7 cellular contexts compared by ENCODE assay signal in the genomic region with DNA sequence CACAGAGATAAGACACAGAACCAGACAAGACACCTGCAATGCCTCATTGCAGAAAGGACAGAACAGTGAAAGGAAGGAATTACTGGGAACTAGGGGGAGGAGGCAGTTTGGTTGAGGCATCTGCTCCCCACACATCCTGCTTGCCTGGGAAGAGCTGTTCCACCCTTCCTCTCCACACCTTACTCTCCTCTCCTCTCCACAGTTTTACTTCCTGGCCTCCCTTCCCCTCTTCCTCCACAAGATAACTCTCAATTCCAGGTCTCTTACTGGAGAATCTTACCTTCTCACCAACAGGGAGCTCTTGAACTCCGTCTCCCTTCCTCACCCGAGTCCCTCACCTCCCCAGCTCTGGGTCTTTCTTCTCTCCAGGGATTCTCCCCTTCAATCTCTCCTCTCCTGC. TPM values are rescaled to one million over a fixed set of nuclear protein-coding genes. Genes with fewer than 3 reads are reported as not detected.
DNase-seq lines count a peak whose midpoint lies in the region; ATAC-seq and TF ChIP-seq lines count a peak whose summit lies in the region.
"Had no signal": no experiment of that assay in that cellular context is flagged by ENCODE, and none has a peak within 500 bp of the region (broad histone marks: within the 10 kb centered on the region; RNA-seq: fewer than 3 reads in every experiment).

No MANE protein-coding gene starts in this region.

- no peaks in the 10 kb centered on the region for H3K9me3 Mint-ChIP-seq in neural crest cell

- no peak overlapping the region for H3K4me3 ChIP-seq in HEK293 (ENCODE audit: low read depth, low read length)
- no peak overlapping the region for H3K4me3 ChIP-seq in ascending aorta
- H3K4me3 ChIP-seq: adrenal gland had no signal

- TF ChIP-seq CTCF in HEK293 (tag by site-specific recombination; IDR thresholded peaks at IDR 0.05) (no peak), ascending aorta (IDR thresholded peaks at IDR 0.05) (no peak), neural crest cell (conservative IDR thresholded peaks at IDR 0.05) (no peak)

- H3K4me3 Mint-ChIP-seq in neural crest cell, result peak overlapping the region; percentile 82

- ATAC-seq in GM21360 (IDR thresholded peaks at IDR 0.05; ENCODE audit: unreplicated experiment), result no peak

- H3K27me3 ChIP-seq in ascending aorta, result no peaks in the 10 kb centered on the region
- H3K27me3 ChIP-seq: adrenal gland had no signal

- DNase-seq in ascending aorta (ENCODE audit: low spot score in 2 of 2) (no peak), neural crest cell (ENCODE audit: low read depth, low spot score) (no peak), occipital lobe (lab: John Stamatoyannopoulos, UW) (no peak), NCI-H446 (lab: John Stamatoyannopoulos, UW) (no peak)

- no peaks in the 10 kb centered on the region for H3K27me3 Mint-ChIP-seq in neural crest cell (ENCODE audit: low read depth)

- peaks cover 27% of the 10 kb centered on the region for H3K36me3 Mint-ChIP-seq in neural crest cell (ENCODE audit: low read depth)

- H3K27ac Mint-ChIP-seq in neural crest cell (ENCODE audit: unreplicated experiment), result no peak overlapping the region

- CTCF ChIA-PET in HEK293 (lab: Yijun Ruan, JAX), result no interaction called here

- POLR2A ChIA-PET in HEK293 (lab: Yijun Ruan, JAX), result interaction anchor here (1.1 kb wide), 1 partner anchor 342 kb away, joined by 4 read pairs; the partner anchor contains the start of gene ST3GAL3

- peaks cover 17 to 53% of the 10 kb centered on the region in 2 experiments for H3K36me3 ChIP-seq in HEK293 (ENCODE audit: control insufficient read depth in 2 of 2, insufficient read depth in 1 of 2, low read length in 2 of 2)
- H3K36me3 ChIP-seq in ascending aorta, result peaks cover 34 to 40% of the 10 kb centered on the region in 2 donors

- H3K4me1 Mint-ChIP-seq in neural crest cell, result peaks cover 51% of the 10 kb centered on the region

- intact Hi-C loops in ascending aorta (cut with DNase I), result no loop called here

- H3K27ac ChIP-seq in HEK293 (ENCODE audit: extremely low read depth, low read depth, low read length) (no peak overlapping the region), ascending aorta (peak overlapping the region; percentile 96)

- H3K4me1 ChIP-seq in HEK293 (ENCODE audit: control insufficient read depth, insufficient read depth, low read length), result peaks cover 7% of the 10 kb centered on the region
- H3K4me1 ChIP-seq in ascending aorta, result peaks cover 12 to 22% of the 10 kb centered on the region in 2 donors

- H3K9me3 ChIP-seq in HEK293 (ENCODE audit: control insufficient read depth, insufficient read depth, low read depth, low read length) (no peaks in the 10 kb centered on the region), ascending aorta (no peaks in the 10 kb centered on the region)
- H3K9me3 ChIP-seq: adrenal gland had no signal

TF ChIP-seq in HEK293, 187 proteins besides CTCF, POLR2A, EP300 and RAD21:
- TF ChIP-seq ZXDB (tag by site-specific recombination; IDR thresholded peaks at IDR 0.05), result no peak
- peak; percentile 66; the same call in 1 of the 2 replicates for TF ChIP-seq PRDM1 (tag by site-specific recombination; IDR thresholded peaks at IDR 0.05)
- no peak for TF ChIP-seq ZNF501 (tag by site-specific recombination; IDR thresholded peaks at IDR 0.05)
- TF ChIP-seq ZNF366 (tag by site-specific recombination; conservative IDR thresholded peaks at IDR 0.05), result peak; percentile 55
- no peak for TF ChIP-seq HOXC10 (CRISPR knock-in tag; IDR thresholded peaks at IDR 0.05)
- TF ChIP-seq ZFHX2 (tag by site-specific recombination; conservative IDR thresholded peaks at IDR 0.05), result no peak
- no peak for TF ChIP-seq KLF9 (tag by site-specific recombination; IDR thresholded peaks at IDR 0.05; ENCODE audit: low read depth)
- TF ChIP-seq WT1 (tag by site-specific recombination; IDR thresholded peaks at IDR 0.05), result no peak
- TF ChIP-seq, protein P1, sequence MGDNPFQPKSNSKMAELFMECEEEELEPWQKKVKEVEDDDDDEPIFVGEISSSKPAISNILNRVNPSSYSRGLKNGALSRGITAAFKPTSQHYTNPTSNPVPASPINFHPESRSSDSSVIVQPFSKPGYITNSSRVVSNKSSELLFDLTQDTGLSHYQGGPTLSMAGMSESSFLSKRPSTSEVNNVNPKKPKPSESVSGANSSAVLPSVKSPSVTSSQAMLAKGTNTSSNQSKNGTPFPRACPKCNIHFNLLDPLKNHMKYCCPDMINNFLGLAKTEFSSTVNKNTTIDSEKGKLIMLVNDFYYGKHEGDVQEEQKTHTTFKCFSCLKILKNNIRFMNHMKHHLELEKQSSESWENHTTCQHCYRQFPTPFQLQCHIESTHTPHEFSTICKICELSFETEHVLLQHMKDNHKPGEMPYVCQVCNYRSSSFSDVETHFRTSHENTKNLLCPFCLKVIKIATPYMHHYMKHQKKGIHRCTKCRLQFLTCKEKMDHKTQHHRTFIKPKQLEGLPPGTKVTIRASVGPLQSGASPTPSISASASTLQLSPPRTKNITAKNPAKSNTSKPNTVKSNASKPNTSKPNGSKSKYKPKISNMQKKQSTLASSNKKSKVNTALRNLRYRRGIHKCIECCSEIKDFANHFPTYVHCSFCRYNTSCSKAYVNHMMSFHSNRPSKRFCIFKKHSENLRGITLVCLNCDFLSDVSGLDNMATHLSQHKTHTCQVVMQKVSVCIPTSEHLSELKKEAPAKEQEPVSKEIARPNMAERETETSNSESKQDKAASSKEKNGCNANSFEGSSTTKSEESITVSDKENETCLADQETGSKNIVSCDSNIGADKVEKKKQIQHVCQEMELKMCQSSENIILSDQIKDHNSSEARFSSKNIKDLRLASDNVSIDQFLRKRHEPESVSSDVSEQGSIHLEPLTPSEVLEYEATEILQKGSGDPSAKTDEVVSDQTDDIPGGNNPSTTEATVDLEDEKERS (tag by site-specific recombination; IDR thresholded peaks at IDR 0.05), result no peak
- TF ChIP-seq ZNF175 (tag by site-specific recombination; IDR thresholded peaks at IDR 0.05), result no peak
- no peak for TF ChIP-seq GLIS2 (tag by site-specific recombination; IDR thresholded peaks at IDR 0.05)
- TF ChIP-seq ZNF341 (tag by site-specific recombination; IDR thresholded peaks at IDR 0.05; ENCODE audit: low read depth), result peak; percentile 62
- TF ChIP-seq KLF1 (tag by site-specific recombination; IDR thresholded peaks at IDR 0.05), result no peak
- TF ChIP-seq ZNF302 (tag by site-specific recombination; IDR thresholded peaks at IDR 0.05; ENCODE audit: low read depth), result no peak
- TF ChIP-seq ZSCAN16 (tag by site-specific recombination; IDR thresholded peaks at IDR 0.05), result no peak
- TF ChIP-seq HOXD13 (CRISPR knock-in tag; IDR thresholded peaks at IDR 0.05; ENCODE audit: borderline replicate concordance), result no peak
- TF ChIP-seq ZNF654 (tag by site-specific recombination; IDR thresholded peaks at IDR 0.05; ENCODE audit: low read depth), result no peak
- TF ChIP-seq ZNF157 (tag by site-specific recombination; IDR thresholded peaks at IDR 0.05), result no peak
- no peak for TF ChIP-seq ZNF394 (tag by site-specific recombination; IDR thresholded peaks at IDR 0.05; ENCODE audit: borderline replicate concordance)
- no peak for TF ChIP-seq ZNF362 (tag by site-specific recombination; IDR thresholded peaks at IDR 0.05)
- TF ChIP-seq GFI1B (tag by site-specific recombination; IDR thresholded peaks at IDR 0.05), result no peak
- TF ChIP-seq ZNF658 (tag by site-specific recombination; IDR thresholded peaks at IDR 0.05), result no peak
- no peak for TF ChIP-seq ZNF521 (tag by site-specific recombination; IDR thresholded peaks at IDR 0.05)
- TF ChIP-seq, protein P2, sequence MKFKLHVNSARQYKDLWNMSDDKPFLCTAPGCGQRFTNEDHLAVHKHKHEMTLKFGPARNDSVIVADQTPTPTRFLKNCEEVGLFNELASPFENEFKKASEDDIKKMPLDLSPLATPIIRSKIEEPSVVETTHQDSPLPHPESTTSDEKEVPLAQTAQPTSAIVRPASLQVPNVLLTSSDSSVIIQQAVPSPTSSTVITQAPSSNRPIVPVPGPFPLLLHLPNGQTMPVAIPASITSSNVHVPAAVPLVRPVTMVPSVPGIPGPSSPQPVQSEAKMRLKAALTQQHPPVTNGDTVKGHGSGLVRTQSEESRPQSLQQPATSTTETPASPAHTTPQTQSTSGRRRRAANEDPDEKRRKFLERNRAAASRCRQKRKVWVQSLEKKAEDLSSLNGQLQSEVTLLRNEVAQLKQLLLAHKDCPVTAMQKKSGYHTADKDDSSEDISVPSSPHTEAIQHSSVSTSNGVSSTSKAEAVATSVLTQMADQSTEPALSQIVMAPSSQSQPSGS (tag by site-specific recombination; IDR thresholded peaks at IDR 0.05; ENCODE audit: low read depth), result no peak
- TF ChIP-seq ZNF121 (tag by site-specific recombination; IDR thresholded peaks at IDR 0.05), result no peak
- no peak for TF ChIP-seq IKZF3 (tag by site-specific recombination; IDR thresholded peaks at IDR 0.05)

RNA-seq across cellular contexts. Expression of gene ELOVL1, which starts 2.1 kb away (rescaled TPM):
- total RNA-seq in ascending aorta, result 39.9 TPM
- total RNA-seq in neural crest cell, result 30.8 and 31.8 TPM in 2 replicates
- 7.0 TPM for total RNA-seq in occipital lobe

RNA-seq across cellular contexts. Expression of gene CDC20, which starts 6.9 kb away (rescaled TPM):
- total RNA-seq in ascending aorta (not detected), neural crest cell (180 and 196 TPM in 2 replicates), occipital lobe (4.2 TPM)

RNA-seq across cellular contexts. Expression of gene MED8, which starts 23.9 kb away (rescaled TPM):
- 15.3 TPM for total RNA-seq in ascending aorta
- total RNA-seq in neural crest cell, result 30.8 and 33.9 TPM in 2 replicates
- 20.7 TPM for total RNA-seq in occipital lobe

RNA-seq across cellular contexts. Expression of gene SZT2, which starts 24.0 kb away (rescaled TPM):
- total RNA-seq in ascending aorta, result 35.9 TPM
- 39.4 and 42.0 TPM in 2 replicates for total RNA-seq in neural crest cell
- 17.3 TPM for total RNA-seq in occipital lobe

RNA-seq across cellular contexts. Expression of gene MPL, which starts 28.1 kb away (rescaled TPM):
- total RNA-seq in ascending aorta, result not detected
- not detected in 2 replicates for total RNA-seq in neural crest cell
- not detected for total RNA-seq in occipital lobe

Comparison
In these comparisons a context has a peak if more than half of its experiments do, and no peak if none do; other contexts are left out.
1. RNA of gene CDC20, which starts 6.9 kb away (total RNA-seq): 180 to 196 TPM in neural crest cell; 4.2 TPM in occipital lobe (single experiment) and not detected in ascending aorta (single experiment); every median in the first group is over 10 times any median in the second.